Comparison of ENCODE assay signal across 16 cellular contexts in genomic region chr3:107284570-107284969, GRCh38.
A peak's percentile ranks its signal among the peaks of the same experiment; 100 is the strongest.
DNase-seq lines count a peak whose midpoint lies in the region; ATAC-seq and TF ChIP-seq lines count a peak whose summit lies in the region.
"Had no signal": no experiment of that assay in that cellular context is flagged by ENCODE, and none has a peak within 500 bp of the region (broad histone marks: within the 10 kb centered on the region; RNA-seq: fewer than 3 reads in every experiment).

No MANE protein-coding gene starts in this region.

- H3K27me3 ChIP-seq in GM23248 (replicated peaks; ENCODE audit: insufficient read depth) (no peaks in the 10 kb centered on the region), mesenchymal stem cell (ENCODE audit: control insufficient read depth in 1 of 2, insufficient read depth in 1 of 2, low read length in 2 of 2) (no peaks in the 10 kb centered on the region), upper lobe of right lung (no peaks in the 10 kb centered on the region)
- H3K27me3 ChIP-seq: suprapubic skin had no signal

- intact Hi-C loops in upper lobe of right lung (cut with DNase I), result no loop called here

- H4K8ac ChIP-seq in mesenchymal stem cell (ENCODE audit: low read length), result no peak overlapping the region

- H3K9me2 ChIP-seq in GM23248 (ENCODE audit: insufficient read depth), result no peaks in the 10 kb centered on the region

- peak overlapping the region; percentile 29 for H2AFZ ChIP-seq in GM23248
- no peak overlapping the region for H2AFZ ChIP-seq in mesenchymal stem cell (ENCODE audit: low read depth, low read length)

- H3K4me3 ChIP-seq in GM23248, result no peak overlapping the region
- H3K4me3 ChIP-seq in choroid plexus epithelial cell (ENCODE audit: low read depth, low read length), result no peak overlapping the region
- no peak overlapping the region for H3K4me3 ChIP-seq in mesenchymal stem cell (ENCODE audit: insufficient read depth in 1 of 2, low read depth in 1 of 2, low read length in 2 of 2)
- H3K4me3 ChIP-seq in upper lobe of right lung, result no peak overlapping the region
- H3K4me3 ChIP-seq: lung, suprapubic skin had no signal

- no peak for ATAC-seq in HG03139 (IDR thresholded peaks at IDR 0.05; ENCODE audit: unreplicated experiment)
- ATAC-seq in upper lobe of right lung, result no peak
- no peak for ATAC-seq in GM19035 (IDR thresholded peaks at IDR 0.05; ENCODE audit: unreplicated experiment)

- peaks cover 16% of the 10 kb centered on the region for H3K4me1 ChIP-seq in GM23248 (ENCODE audit: insufficient read depth)
- H3K4me1 ChIP-seq in mesenchymal stem cell (ENCODE audit: control insufficient read depth, insufficient read depth, low read depth, low read length), result no peaks in the 10 kb centered on the region
- H3K4me1 ChIP-seq in upper lobe of right lung, result no peaks in the 10 kb centered on the region
- H3K4me1 ChIP-seq: suprapubic skin had no signal

- no peak overlapping the region for H2BK5ac ChIP-seq in mesenchymal stem cell (ENCODE audit: low read depth, low read length, poor library complexity, severe bottlenecking)

- no peaks in the 10 kb centered on the region for H3K36me3 ChIP-seq in GM23248 (ENCODE audit: low read depth)
- no peaks in the 10 kb centered on the region for H3K36me3 ChIP-seq in mesenchymal stem cell (ENCODE audit: control insufficient read depth in 1 of 2, insufficient read depth in 2 of 2, low read depth in 1 of 2, low read length in 2 of 2)
- H3K36me3 ChIP-seq in upper lobe of right lung, result no peaks in the 10 kb centered on the region
- H3K36me3 ChIP-seq: suprapubic skin had no signal

- H3K18ac ChIP-seq in mesenchymal stem cell (ENCODE audit: low read depth in 1 of 2, low read length in 2 of 2), result no peak overlapping the region

- in situ Hi-C loops in GM23248 (cut with MboI), result no loop called here

- no peak overlapping the region for H2BK120ac ChIP-seq in mesenchymal stem cell (ENCODE audit: low read depth, low read length)

- H3K4me2 ChIP-seq in GM23248 (ENCODE audit: unreplicated experiment) (no peak overlapping the region), mesenchymal stem cell (ENCODE audit: low read length, poor library complexity, severe bottlenecking) (no peak overlapping the region)

- H3K9me3 ChIP-seq in GM23248 (ENCODE audit: low read depth), result no peaks in the 10 kb centered on the region
- H3K9me3 ChIP-seq in mesenchymal stem cell (ENCODE audit: control insufficient read depth, low read length), result no peaks in the 10 kb centered on the region
- H3K9me3 ChIP-seq in upper lobe of right lung, result no peaks in the 10 kb centered on the region
- H3K9me3 ChIP-seq: suprapubic skin had no signal

- H2AK5ac ChIP-seq in mesenchymal stem cell (ENCODE audit: low read length, severe bottlenecking), result no peak overlapping the region

- H3K4ac ChIP-seq in mesenchymal stem cell (ENCODE audit: low read depth in 1 of 2, low read length in 2 of 2), result no peak overlapping the region

- H3K79me2 ChIP-seq in GM23248 (ENCODE audit: insufficient read depth), result no peaks in the 10 kb centered on the region

- H3K23ac ChIP-seq in mesenchymal stem cell (ENCODE audit: low read length in 2 of 2), result no peak overlapping the region

- H3K9ac ChIP-seq in GM23248 (no peak overlapping the region), mesenchymal stem cell (ENCODE audit: low read length) (no peak overlapping the region)

- H2BK12ac ChIP-seq in mesenchymal stem cell (ENCODE audit: low read length in 2 of 2), result no peak overlapping the region

- TF ChIP-seq CTCF in choroid plexus epithelial cell (conservative IDR thresholded peaks at IDR 0.05; ENCODE audit: low read depth, low read length), result no peak
- no peak for TF ChIP-seq CTCF in upper lobe of right lung (IDR thresholded peaks at IDR 0.05)

- no peak overlapping the region for H3K14ac ChIP-seq in mesenchymal stem cell (ENCODE audit: low read length in 2 of 2)

- H3K27ac ChIP-seq in GM23248, result peak overlapping the region; percentile 47; the same call in 1 of the 2 replicates
- H3K27ac ChIP-seq in mesenchymal stem cell (ENCODE audit: low read length, poor library complexity, severe bottlenecking), result no peak overlapping the region
- no peak overlapping the region for H3K27ac ChIP-seq in upper lobe of right lung
- H3K27ac ChIP-seq: suprapubic skin, VCaP had no signal

- no peaks in the 10 kb centered on the region for H3K79me1 ChIP-seq in mesenchymal stem cell (replicated peaks; ENCODE audit: low read length, poor library complexity, severe bottlenecking)

- DNase-seq in GM23248 (peak; percentile 46), NCI-H82 (lab: John Stamatoyannopoulos, UW) (peak; percentile 61), choroid plexus epithelial cell (ENCODE audit: low read depth) (peak; percentile 74), mesenchymal stem cell (peak; percentile 41), SHP77 treated with DMSO at 0.1 percent for 48 hours (lab: John Stamatoyannopoulos, UW) (no peak), upper lobe of right lung (no peak)
- DNase-seq: amniotic stem cell; Karpas-422; NCI-H1436; NCI-H345; stimulated activated CD4-positive, alpha-beta T cell treated with anti-CD3 and anti-CD28 coated beads, Interleukin-1b, Interleukin-23, amount 100 ng/mL, for 48 hours had no signal

- no peak overlapping the region for H4K91ac ChIP-seq in mesenchymal stem cell (ENCODE audit: low read length)

- no peak overlapping the region for H2BK15ac ChIP-seq in mesenchymal stem cell (ENCODE audit: low read depth, poor library complexity, severe bottlenecking)

- H4K20me1 ChIP-seq in GM23248 (ENCODE audit: insufficient read depth), result no peaks in the 10 kb centered on the region

- H3F3A ChIP-seq in GM23248 (ENCODE audit: insufficient read depth), result no peaks in the 10 kb centered on the region

Comparison
In these comparisons a context has a peak if more than half of its experiments do, and no peak if none do; other contexts are left out.
1. DNase-seq: peak in GM23248 (single experiment), NCI-H82 (single experiment), choroid plexus epithelial cell (single experiment) and mesenchymal stem cell (single experiment); none in SHP77 treated with DMSO at 0.1 percent for 48 hours (single experiment) and upper lobe of right lung (single experiment).